In the genomic region with DNA sequence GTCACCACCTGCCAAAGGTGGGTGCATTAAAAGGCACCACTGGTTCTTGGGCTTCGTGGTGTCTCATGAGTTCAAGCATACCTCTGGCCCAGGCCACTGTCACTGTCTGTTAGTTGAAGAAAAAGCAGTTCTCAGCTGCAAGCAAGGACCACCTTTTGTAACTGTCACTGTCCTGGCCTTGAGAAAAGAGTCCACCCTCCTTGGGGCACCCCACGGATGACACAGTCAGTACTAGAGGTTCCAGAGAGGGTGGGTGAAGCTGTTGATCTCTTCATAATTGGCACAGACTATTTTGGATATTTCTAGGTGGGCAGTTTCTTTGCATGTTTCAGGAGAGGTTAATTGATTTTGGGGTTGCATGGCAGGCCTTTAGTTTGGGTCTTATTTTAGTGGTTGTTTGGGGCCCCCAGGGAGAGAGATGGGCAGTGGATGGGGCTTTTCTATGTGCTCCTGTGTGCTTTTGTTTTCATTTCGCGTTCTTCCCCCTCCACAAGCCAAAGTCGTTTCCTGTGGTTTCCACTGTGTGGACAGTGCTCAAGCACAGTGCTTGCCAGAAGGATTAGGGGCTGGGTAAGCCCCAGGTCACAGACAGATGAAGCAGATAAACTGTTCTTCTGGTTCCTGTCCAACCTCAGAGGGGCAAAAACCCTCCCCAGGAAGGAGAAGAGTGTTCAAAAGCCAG, we compare ENCODE assay signal across 8 cellular contexts.
DNase-seq lines count a peak whose midpoint lies in the region; ATAC-seq and TF ChIP-seq lines count a peak whose summit lies in the region.

No MANE protein-coding gene starts in this region.

- peaks cover 3% of the 10 kb centered on the region; the same call in 1 of the 2 replicates for H3K4me1 ChIP-seq in SJCRH30
- peaks cover 17 to 18% of the 10 kb centered on the region in 2 experiments for H3K4me1 ChIP-seq in neutrophil (ENCODE audit: control insufficient read depth in 1 of 2, insufficient read depth in 1 of 2, low read depth in 1 of 2, low read length in 1 of 2)

- peak overlapping the region; percentile 78 for H3K27ac Mint-ChIP-seq in activated CD4-positive, alpha-beta T cell treated with anti-CD3 and anti-CD28 coated beads for 36 hours

- CTCF ChIA-PET in activated CD4-positive, alpha-beta T cell treated with anti-CD3 and anti-CD28 coated beads for 36 hours (lab: Charles Lee) = no interaction called here
- CTCF ChIA-PET in RWPE1 (lab: Yijun Ruan, JAX) = no interaction called here

- peak; percentile 51 for ATAC-seq in activated CD4-positive, alpha-beta T cell treated with anti-CD3 and anti-CD28 coated beads for 36 hours
- ATAC-seq in HG02973 (IDR thresholded peaks at IDR 0.05; ENCODE audit: unreplicated experiment) = peak; percentile 89

- H3K4me3 ChIP-seq in SJCRH30 = no peak overlapping the region
- H3K4me3 ChIP-seq in neutrophil (ENCODE audit: low read depth in 1 of 2, low read length in 1 of 2) = no peak overlapping the region
- H3K4me3 ChIP-seq in brain microvascular endothelial cell (ENCODE audit: low read depth, low read length) = no peak overlapping the region

- POLR2A ChIA-PET in activated CD4-positive, alpha-beta T cell treated with anti-CD3 and anti-CD28 coated beads for 36 hours (lab: Charles Lee) = no interaction called here
- POLR2A ChIA-PET in RWPE1 (lab: Yijun Ruan, JAX; ENCODE audit: low non-redundant PET) = interaction anchor here (0.7 kb wide), 1 partner anchor 14 kb away, joined by 3 read pairs; no protein-coding TSS in a partner anchor

- H3K36me3 ChIP-seq in SJCRH30 (no peaks in the 10 kb centered on the region), neutrophil (no peaks in the 10 kb centered on the region), brain microvascular endothelial cell (replicated peaks) (no peaks in the 10 kb centered on the region)

- DNase-seq in activated CD4-positive, alpha-beta T cell treated with anti-CD3 and anti-CD28 coated beads for 36 hours = peak; percentile 14
- DNase-seq in activated CD4-positive, alpha-beta T cell treated with anti-CD3 and anti-CD28 coated beads for 48 hours = no peak
- peak; percentile 33 to 55 for DNase-seq in SJCRH30
- no peak for DNase-seq in ureter (ENCODE audit: low spot score)
- no peak for DNase-seq in RWPE1 (ENCODE audit: low spot score)
- no peak for DNase-seq in brain microvascular endothelial cell

- H3K4me1 Mint-ChIP-seq in activated CD4-positive, alpha-beta T cell treated with anti-CD3 and anti-CD28 coated beads for 36 hours = peaks cover 17% of the 10 kb centered on the region

- TF ChIP-seq CTCF in neutrophil (IDR thresholded peaks at IDR 0.05) (no peak), RWPE1 (conservative IDR thresholded peaks at IDR 0.05; ENCODE audit: low read depth) (no peak), brain microvascular endothelial cell (IDR thresholded peaks at IDR 0.05; ENCODE audit: low read depth, low read length, missing control alignments) (no peak)

- in situ Hi-C loops in brain microvascular endothelial cell (cut with HindIII; ENCODE audit: low pct_ligation_motif_present, low sequenced_read_pairs) = no loop called here

- H3K27me3 ChIP-seq in SJCRH30 = no peaks in the 10 kb centered on the region
- H3K27me3 ChIP-seq in neutrophil = no peaks in the 10 kb centered on the region
- H3K27me3 ChIP-seq in brain microvascular endothelial cell (replicated peaks) = no peaks in the 10 kb centered on the region

- peaks cover 5% of the 10 kb centered on the region for H3K36me3 Mint-ChIP-seq in activated CD4-positive, alpha-beta T cell treated with anti-CD3 and anti-CD28 coated beads for 36 hours (ENCODE audit: low read depth)

- H3K27me3 Mint-ChIP-seq in activated CD4-positive, alpha-beta T cell treated with anti-CD3 and anti-CD28 coated beads for 36 hours = no peaks in the 10 kb centered on the region

- peaks cover 2% of the 10 kb centered on the region for H3K9me3 Mint-ChIP-seq in activated CD4-positive, alpha-beta T cell treated with anti-CD3 and anti-CD28 coated beads for 36 hours (ENCODE audit: low read depth)

- intact Hi-C loops in activated CD4-positive, alpha-beta T cell treated with anti-CD3 and anti-CD28 coated beads for 36 hours (cut with DNase I, micrococcal nuclease) = no loop called here

- H3K4me3 Mint-ChIP-seq in activated CD4-positive, alpha-beta T cell treated with anti-CD3 and anti-CD28 coated beads for 36 hours = no peak overlapping the region

- H3K9me3 ChIP-seq in SJCRH30 (replicated peaks) (no peaks in the 10 kb centered on the region), neutrophil (no peaks in the 10 kb centered on the region)

- H3K27ac ChIP-seq in SJCRH30 (no peak overlapping the region), neutrophil (peak overlapping the region; percentile 73), RWPE1 (no peak overlapping the region), brain microvascular endothelial cell (no peak overlapping the region)

Comparison
In these comparisons a context has a peak if more than half of its experiments do, and no peak if none do; other contexts are left out.
1. DNase-seq: peak in activated CD4-positive, alpha-beta T cell treated with anti-CD3 and anti-CD28 coated beads for 36 hours (single experiment) and SJCRH30 (2 of 2); none in activated CD4-positive, alpha-beta T cell treated with anti-CD3 and anti-CD28 coated beads for 48 hours (single experiment), ureter (single experiment), RWPE1 (single experiment) and brain microvascular endothelial cell (single experiment).